In genomic region chr5:175690586-175690985, GRCh38 we compare ENCODE assay signal across 21 cellular contexts. TPM values are rescaled to one million over a fixed set of nuclear protein-coding genes. Genes with fewer than 3 reads are reported as not detected.
A peak's percentile ranks its signal among the peaks of the same experiment; 100 is the strongest.
DNase-seq lines count a peak whose midpoint lies in the region; ATAC-seq and TF ChIP-seq lines count a peak whose summit lies in the region.
"Had no signal": no experiment of that assay in that cellular context is flagged by ENCODE, and none has a peak within 500 bp of the region (broad histone marks: within the 10 kb centered on the region; RNA-seq: fewer than 3 reads in every experiment).

No MANE protein-coding gene starts in this region.

- H3K27me3 Mint-ChIP-seq in activated CD4-positive, alpha-beta T cell treated with anti-CD3 and anti-CD28 coated beads, Interleukin-2, amount 10 ng/mL, durations not matched to agents 7 days and 5 days, result no peaks in the 10 kb centered on the region
- H3K27me3 Mint-ChIP-seq: brain had no signal

- intact Hi-C loops in posterior vena cava (cut with DNase I), result loop anchor here in 1 of 2 donors (10.0 kb wide), 1 partner anchor 156 kb away; no protein-coding TSS in a partner anchor

- no peaks in the 10 kb centered on the region for H3K9me3 Mint-ChIP-seq in activated CD4-positive, alpha-beta T cell treated with anti-CD3 and anti-CD28 coated beads, Interleukin-2, amount 10 ng/mL, durations not matched to agents 7 days and 5 days
- H3K9me3 Mint-ChIP-seq: IgD-negative memory B cell, immature natural killer cell had no signal

- peak overlapping the region; percentile 4 for H3K27ac Mint-ChIP-seq in activated CD4-positive, alpha-beta T cell treated with anti-CD3 and anti-CD28 coated beads, Interleukin-2, amount 10 ng/mL, durations not matched to agents 7 days and 5 days
- H3K27ac Mint-ChIP-seq: IgD-negative memory B cell, immature natural killer cell had no signal

- TF ChIP-seq CTCF in HL-60 (IDR thresholded peaks at IDR 0.05; ENCODE audit: insufficient read depth, low read length), result no peak

- peaks cover 40% of the 10 kb centered on the region for H3K4me1 Mint-ChIP-seq in activated CD4-positive, alpha-beta T cell treated with anti-CD3 and anti-CD28 coated beads, Interleukin-2, amount 10 ng/mL, durations not matched to agents 7 days and 5 days

- no peak overlapping the region for H3K4me3 ChIP-seq in HL-60 (replicated peaks; ENCODE audit: insufficient read depth, low read length)
- H3K4me3 ChIP-seq: vagina had no signal

- no peak overlapping the region for H3K4me3 Mint-ChIP-seq in activated CD4-positive, alpha-beta T cell treated with anti-CD3 and anti-CD28 coated beads, Interleukin-2, amount 10 ng/mL, durations not matched to agents 7 days and 5 days
- H3K4me3 Mint-ChIP-seq: brain, IgD-negative memory B cell had no signal

- CTCF ChIA-PET in activated CD4-positive, alpha-beta T cell treated with anti-CD3 and anti-CD28 coated beads, Interleukin-2, amount 10 ng/mL, durations not matched to agents 7 days and 5 days (lab: Charles Lee), result interaction anchor here (1.1 to 3.8 kb wide), 2 partner anchors 10 to 156 kb away, joined by 3 to 24 read pairs; no protein-coding TSS in a partner anchor

- H3K27me3 ChIP-seq in HL-60 (ENCODE audit: insufficient read depth, poor library complexity, severe bottlenecking), result no peaks in the 10 kb centered on the region
- H3K27me3 ChIP-seq: heart right ventricle, vagina had no signal

- ATAC-seq in GM21723 (IDR thresholded peaks at IDR 0.05; ENCODE audit: unreplicated experiment), result no peak
- ATAC-seq: heart right ventricle, right cardiac atrium, Right ventricle myocardium inferior had no signal

- no peak for DNase-seq in activated CD4-positive, alpha-beta T cell treated with anti-CD3 and anti-CD28 coated beads, Interleukin-2, amount 10 ng/mL, durations not matched to agents 7 days and 5 days
- DNase-seq in activated CD4-positive, alpha-beta T cell treated with anti-CD3 and anti-CD28 coated beads, Interleukin-2, amount 50 U/mL, for 1 hour, result no peak
- no peak for DNase-seq in HL-60 (ENCODE audit: low read depth in 1 of 2, low spot score in 1 of 2)
- peak; percentile 61 for DNase-seq in posterior vena cava (ENCODE audit: low spot score)
- DNase-seq in NCI-H187 (lab: John Stamatoyannopoulos, UW), result no peak
- DNase-seq in nucleus accumbens (lab: John Stamatoyannopoulos, UW), result no peak
- DNase-seq: activated CD8-positive, alpha-beta memory T cell treated with anti-CD3 and anti-CD28 coated beads, Interleukin-2, amount 50 U/mL, for 48 hours; cortex of kidney; DMS153; immature natural killer cell; NCI-H69 had no signal

- H3K27ac ChIP-seq in HL-60 (replicated peaks) (peak overlapping the region; percentile 74), cingulate gyrus (ENCODE audit: low read depth, low read length) (peak overlapping the region; percentile 60)
- H3K27ac ChIP-seq: vagina had no signal

- POLR2A ChIA-PET in activated CD4-positive, alpha-beta T cell treated with anti-CD3 and anti-CD28 coated beads, Interleukin-2, amount 10 ng/mL, durations not matched to agents 7 days and 5 days (lab: Charles Lee), result no interaction called here

- H3K36me3 Mint-ChIP-seq in activated CD4-positive, alpha-beta T cell treated with anti-CD3 and anti-CD28 coated beads, Interleukin-2, amount 10 ng/mL, durations not matched to agents 7 days and 5 days (ENCODE audit: low read depth), result peaks cover 17% of the 10 kb centered on the region
- H3K36me3 Mint-ChIP-seq: brain, immature natural killer cell had no signal

RNA-seq across cellular contexts. Expression of gene HRH2, which starts 32.7 kb away (rescaled TPM):
- total RNA-seq in activated CD4-positive, alpha-beta T cell treated with anti-CD3 and anti-CD28 coated beads, Interleukin-2, amount 10 ng/mL, durations not matched to agents 7 days and 5 days, result 10 to 100 TPM; 21.7 to 25.5 TPM
- 1 to 10 TPM; 6.9 to 8.2 TPM for total RNA-seq in posterior vena cava
- total RNA-seq: MCF 10A, osteocyte had no signal
